ENCODE assay signal across 8 cellular contexts in the genomic region with DNA sequence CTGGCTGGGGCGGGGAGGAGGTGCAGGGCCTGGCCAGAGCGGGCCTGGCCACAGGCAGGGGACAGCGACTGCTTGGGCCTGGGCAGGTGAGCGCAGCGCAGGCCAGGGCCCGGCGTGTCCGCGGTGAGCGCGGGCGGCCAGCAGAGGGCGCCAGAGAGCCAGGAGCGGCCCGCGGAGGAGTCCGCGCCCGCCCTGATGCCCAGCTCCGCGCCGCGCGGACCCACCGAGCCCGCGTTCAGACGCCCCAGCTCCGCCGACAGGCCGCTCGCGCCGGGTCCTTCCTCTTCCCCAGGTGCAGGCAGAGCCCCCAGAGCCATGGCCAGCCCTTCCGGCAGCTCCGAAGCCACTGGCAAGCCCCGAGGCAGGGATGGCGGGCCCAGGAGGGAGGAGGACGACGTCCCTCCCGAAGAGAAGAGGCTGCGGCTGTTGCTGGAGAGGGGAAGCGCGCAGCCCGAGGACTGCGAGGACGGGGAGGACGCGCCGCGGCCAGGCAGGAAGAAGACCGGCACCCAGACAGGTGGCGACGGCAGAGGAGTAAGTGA.
DNase-seq lines count a peak whose midpoint lies in the region; ATAC-seq, FAIRE-seq and TF ChIP-seq lines count a peak whose summit lies in the region.
"Not testable (repeated sequence)": the region's sequence is repeated elsewhere in the genome, so short reads cannot be mapped to it uniquely, and the experiment has no call there.

No MANE protein-coding gene starts in this region.

- not testable (repeated sequence) for H3K36me3 ChIP-seq in BLaER1; HCT116 (ENCODE audit: control insufficient read depth in 1 of 2, insufficient read depth in 2 of 2, low read length in 2 of 2); GM12878 (ENCODE audit: control insufficient read depth in 2 of 2, insufficient read depth in 2 of 2, low read length in 1 of 2); heart right ventricle

- RAD21 ChIA-PET in HCT116 (lab: Charles Lee; ENCODE audit: low non-redundant PET in 1 of 2, low total read pairs in 2 of 2, uncharacterized antibody in 2 of 2, unreplicated experiment in 2 of 2) = not testable (repeated sequence)
- RAD21 ChIA-PET in GM12878 (lab: Charles Lee; ENCODE audit: unreplicated experiment) = interaction anchor here (0.7 to 0.9 kb wide), 2 partner anchors 152 to 159 kb away, joined by 3 to 4 read pairs; no protein-coding TSS in a partner anchor

- DNase-seq in HCT116 (ENCODE audit: low read depth, low spot score) (peak; percentile 3), NCI-H510A treated with DMSO at 0.1 percent for 48 hours (lab: John Stamatoyannopoulos, UW) (peak; percentile 29), heart right ventricle (peak in 1 of 2 donors; percentile 60), neural crest cell (ENCODE audit: low read depth, low spot score) (peak; percentile 70)
- peak; percentile 47 for DNase-seq in activated CD4-positive, alpha-beta T cell treated with anti-CD3 and anti-CD28 coated beads for 1 hour
- DNase-seq in GM12878 (ENCODE audit: low read depth, low spot score) = not testable (repeated sequence)
- DNase-seq in stimulated activated CD8-positive, alpha-beta memory T cell treated with anti-CD3 and anti-CD28 coated beads, Interleukin-15, amount 100 ng/mL, for 48 hours (ENCODE audit: low read depth in 2 of 2) = peak; percentile 31 to 42

- H3K4me3 ChIP-seq in BLaER1 = peak overlapping the region; percentile 66
- H3K4me3 ChIP-seq in HCT116 (replicated peaks in 1 of 2; ENCODE audit: low read depth in 1 of 2, low read length in 2 of 2) = peak overlapping the region; percentile 47 to 59
- H3K4me3 ChIP-seq in GM12878 = not testable (repeated sequence)
- H3K4me3 ChIP-seq in heart right ventricle = peak overlapping the region; percentile 21 to 63 (median 49)

- H3K9me2 ChIP-seq in HCT116 (ENCODE audit: insufficient read depth) = not testable (repeated sequence)

- TF ChIP-seq POLR2A in HCT116 (IDR thresholded peaks at IDR 0.05; ENCODE audit: borderline replicate concordance, extremely low read depth, insufficient read depth, insufficient read length); GM12878 (IDR thresholded peaks at IDR 0.05; ENCODE audit: low read depth, low read length): not testable (repeated sequence)

- H3K9ac ChIP-seq in BLaER1; GM12878 (ENCODE audit: control insufficient read depth, insufficient read depth, low read length): not testable (repeated sequence)
- peak overlapping the region; percentile 40; the same call in 1 of the 2 replicates for H3K9ac ChIP-seq in HCT116 (ENCODE audit: low read length)

- not testable (repeated sequence) for H4K20me1 ChIP-seq in BLaER1; HCT116 (ENCODE audit: insufficient read depth); GM12878 (ENCODE audit: control insufficient read depth, insufficient read depth)

- in situ Hi-C loops in GM12878 (cut with MboI) = not testable (repeated sequence)

- peaks cover 56% of the 10 kb centered on the region for H3K27me3 Mint-ChIP-seq in neural crest cell (ENCODE audit: low read depth)

- peak overlapping the region; percentile 51 for H3K4me3 Mint-ChIP-seq in neural crest cell

- H2AFZ ChIP-seq in HCT116 (ENCODE audit: low read depth, low read length, poor library complexity, severe bottlenecking) = not testable (repeated sequence)
- H2AFZ ChIP-seq in GM12878 (ENCODE audit: control insufficient read depth, low read depth, low read length) = peak overlapping the region; percentile 60

- BruUV-seq in HCT116 (replicated peaks; lab: Mats Ljungman, UMichigan); GM12878 (replicated peaks; lab: Mats Ljungman, UMichigan): not testable (repeated sequence)

- FAIRE-seq in GM12878 (lab: Jason Lieb, UNC) = not testable (repeated sequence)

- H3K27me3 ChIP-seq in BLaER1 = peaks cover 11% of the 10 kb centered on the region
- H3K27me3 ChIP-seq in HCT116 (ENCODE audit: insufficient read depth, low read length); GM12878 (replicated peaks in 1 of 2; ENCODE audit: control insufficient read depth in 2 of 2, insufficient read depth in 2 of 2, low read length in 1 of 2): not testable (repeated sequence)
- peaks cover 0 to 15% (median 8%) of the 10 kb centered on the region in 7 donors for H3K27me3 ChIP-seq in heart right ventricle

- H3K9me3 Mint-ChIP-seq in neural crest cell = not testable (repeated sequence)

- CTCF ChIA-PET in HCT116 (lab: Charles Lee) (interaction anchor here (0.8 to 1.1 kb wide), 3 partner anchors 9 to 151 kb away, joined by 3 to 5 read pairs (median 3); no protein-coding TSS in a partner anchor), GM12878 (lab: Yijun Ruan, JAX) (interaction anchor here (1.1 kb wide), 1 partner anchor 150 kb away, joined by 3 read pairs; no protein-coding TSS in a partner anchor)

- not testable (repeated sequence) for H3K4me1 ChIP-seq in BLaER1; HCT116 (ENCODE audit: control insufficient read depth in 1 of 2, insufficient read depth in 2 of 2, low read length in 2 of 2); GM12878 (ENCODE audit: control insufficient read depth, insufficient read depth, low read length); heart right ventricle

- TF ChIP-seq EP300 in GM12878 (IDR thresholded peaks at IDR 0.05; ENCODE audit: borderline replicate concordance in 1 of 2, control insufficient read depth in 1 of 2, low read depth in 2 of 2, low read length in 2 of 2) = not testable (repeated sequence)

- H3K27ac ChIP-seq in BLaER1; HCT116 (ENCODE audit: low read depth, low read length); GM12878 (ENCODE audit: control insufficient read depth, insufficient read depth); heart right ventricle: not testable (repeated sequence)

- not testable (repeated sequence) for H3K79me2 ChIP-seq in HCT116 (ENCODE audit: insufficient read depth, low read length); GM12878 (ENCODE audit: control insufficient read depth, insufficient read depth, low read length)

- intact Hi-C loops in HCT116 (cut with micrococcal nuclease); GM12878 (cut with micrococcal nuclease; ENCODE audit: unreplicated experiment): not testable (repeated sequence)
- intact Hi-C loops in heart right ventricle (cut with DNase I) = loop anchor here in 2 of 10 donors (10.0 kb wide), 2 partner anchors 148 to 168 kb away; no protein-coding TSS in a partner anchor

- SMC1A ChIA-PET in GM12878 (lab: Charles Lee; ENCODE audit: uncharacterized antibody, unreplicated experiment) = interaction anchor here (0.5 kb wide), 1 partner anchor 1295 kb away, joined by 3 read pairs; no protein-coding TSS in a partner anchor

- peak overlapping the region; percentile 83 for H3K4me2 ChIP-seq in BLaER1
- H3K4me2 ChIP-seq in HCT116 (ENCODE audit: low read length) = peak overlapping the region; percentile 84
- peak overlapping the region; percentile 55; the same call in 1 of the 2 replicates for H3K4me2 ChIP-seq in GM12878 (ENCODE audit: control insufficient read depth, insufficient read depth)

- H3K4me1 Mint-ChIP-seq in neural crest cell = not testable (repeated sequence)

- peak; percentile 81 for ATAC-seq in HCT116
- not testable (repeated sequence) for ATAC-seq in GM12878, heart right ventricle

- whole genome bisulfite sequencing in GM12878 (ENCODE audit: insufficient coverage, insufficient replicate concordance, low lambda C conversion rate, missing lambda C conversion rate) = 5% methylated on average over 25 of the region's 54 CpGs
- 0 to 1% methylated on average over 38 to 45 of the region's 54 CpGs for WGBS in heart right ventricle, 2 donors

- not testable (repeated sequence) for H3K36me3 Mint-ChIP-seq in neural crest cell (ENCODE audit: low read depth)

- not testable (repeated sequence) for H3K9me3 ChIP-seq in BLaER1; HCT116 (ENCODE audit: control insufficient read depth in 1 of 2, insufficient read depth in 1 of 2, low read depth in 1 of 2, low read length in 2 of 2); GM12878 (replicated peaks; ENCODE audit: control insufficient read depth, insufficient read depth, low read length); heart right ventricle

- POLR2A ChIA-PET in HCT116 (lab: Charles Lee); GM12878 (lab: Charles Lee): not testable (repeated sequence)

- H3K27ac Mint-ChIP-seq in neural crest cell (ENCODE audit: unreplicated experiment) = not testable (repeated sequence)

- peak; percentile 18 to 47 (median 39); a peak in 4 of 6 replicates for TF ChIP-seq CTCF in HCT116 (IDR thresholded peaks at IDR 0.05 in 2 of 3, conservative IDR thresholded peaks at IDR 0.05 in 1 of 3; ENCODE audit: borderline replicate concordance in 1 of 3, insufficient read depth in 1 of 3, low read depth in 2 of 3, low read length in 2 of 3)
- TF ChIP-seq CTCF in GM12878 (IDR thresholded peaks at IDR 0.05 in 2 of 3, conservative IDR thresholded peaks at IDR 0.05 in 1 of 3; ENCODE audit: control insufficient read depth in 2 of 3, extremely low read depth in 1 of 3, insufficient read depth in 1 of 3, low read depth in 3 of 3, low read length in 3 of 3) = peak in 2 of 3 experiments; percentile 41; a peak in 3 of 6 replicates
- peak in 8 of 9 donors; percentile 44 to 88 (median 76) for TF ChIP-seq CTCF in heart right ventricle (IDR thresholded peaks at IDR 0.05)
- TF ChIP-seq CTCF in neural crest cell (conservative IDR thresholded peaks at IDR 0.05) = peak; percentile 75

- peak; percentile 56 for TF ChIP-seq RAD21 in HCT116 (IDR thresholded peaks at IDR 0.05; ENCODE audit: low read depth)
- TF ChIP-seq RAD21 in GM12878 (IDR thresholded peaks at IDR 0.05; ENCODE audit: insufficient read depth, low read depth, low read length) = peak; percentile 47

TF ChIP-seq in HCT116, 20 proteins besides CTCF, POLR2A, EP300 and RAD21:
- peak; percentile 30; the same call in 1 of the 2 replicates for TF ChIP-seq POLR2AphosphoS5 (IDR thresholded peaks at IDR 0.05; ENCODE audit: low read depth, low read length)
TF ChIP-seq in HCT116: peak in this region for 1; not testable (repeated sequence) for 19.
